In the genomic region with DNA sequence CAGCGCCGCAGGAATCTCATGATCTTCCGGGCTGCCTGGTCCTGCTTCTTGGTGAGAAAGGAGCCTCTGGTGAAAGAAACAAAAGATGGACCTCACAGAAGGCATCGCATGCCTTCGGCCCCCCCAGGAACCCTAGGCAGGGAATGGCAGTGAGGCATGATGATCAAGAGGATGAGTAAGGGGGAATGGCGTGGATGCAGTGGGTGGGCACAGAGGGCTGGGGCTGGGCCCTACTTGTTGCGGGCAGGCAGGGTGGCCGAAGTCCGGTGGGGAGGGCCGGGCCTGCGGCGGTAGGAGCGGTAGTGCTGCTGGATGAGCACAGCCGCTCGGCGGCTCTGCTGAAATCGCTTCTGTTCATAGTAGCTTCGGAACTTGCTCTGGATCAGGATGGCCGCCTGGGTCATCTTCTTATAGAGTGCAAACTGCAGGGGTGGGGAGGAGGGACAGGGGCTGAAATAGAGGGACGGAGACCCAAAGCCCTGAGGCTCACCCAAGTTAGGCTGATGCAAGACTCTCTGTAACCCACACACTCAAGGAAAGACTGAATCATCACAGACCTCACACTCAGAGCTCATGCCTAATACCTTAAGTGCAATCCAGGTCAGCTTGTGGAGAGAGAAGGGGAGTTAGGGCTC, we compare ENCODE assay signal across 8 cellular contexts. TPM values are rescaled to one million over a fixed set of nuclear protein-coding genes. Genes with fewer than 3 reads are reported as not detected.
DNase-seq lines count a peak whose midpoint lies in the region; ATAC-seq and TF ChIP-seq lines count a peak whose summit lies in the region.

No MANE protein-coding gene starts in this region.

- H3K9me3 Mint-ChIP-seq in Calu3 (ENCODE audit: low read depth, unreplicated experiment) = no peaks in the 10 kb centered on the region

- intact Hi-C loops in Calu3 (cut with micrococcal nuclease; ENCODE audit: unreplicated experiment) = no loop called here

- H3K27me3 Mint-ChIP-seq in Calu3 (ENCODE audit: unreplicated experiment) = no peaks in the 10 kb centered on the region

- CTCF ChIA-PET in Calu3 (lab: Charles Lee) = no interaction called here

- peaks cover 20% of the 10 kb centered on the region for H3K36me3 Mint-ChIP-seq in Calu3 (ENCODE audit: insufficient read depth, unreplicated experiment)

- peak; percentile 7 for ATAC-seq in esophagus mucosa

- no TSS peak for BruUV-seq in Calu3 (replicated peaks; lab: Mats Ljungman, UMichigan)

- no peaks in the 10 kb centered on the region for H3K4me1 Mint-ChIP-seq in Calu3 (ENCODE audit: low read depth, unreplicated experiment)

- in situ Hi-C loops in GM13976 (cut with MboI; ENCODE audit: low sequenced_read_pairs, unreplicated experiment) = no loop called here

- TF ChIP-seq CTCF in Calu3 (IDR thresholded peaks at IDR 0.05; ENCODE audit: unreplicated experiment) (no peak), GM13976 (IDR thresholded peaks at IDR 0.05; ENCODE audit: borderline replicate concordance, control extremely low read depth, extremely low read depth, insufficient read depth, missing control alignments) (no peak)

- no peak overlapping the region for H3K4me3 Mint-ChIP-seq in Calu3 (ENCODE audit: low read depth, unreplicated experiment)

- DNase-seq in activated T-cell treated with anti-CD3 and anti-CD28 coated beads for 48 hours (ENCODE audit: low read depth) (peak; percentile 41), SW480 (ENCODE audit: low spot score) (peak; percentile 88), renal cortical epithelial cell (ENCODE audit: low read depth) (peak; percentile 97), Calu3 (no peak), NCI-H524 (lab: John Stamatoyannopoulos, UW) (no peak), GM13976 (ENCODE audit: low spot score) (no peak)
- no peak for DNase-seq in activated T-cell treated with anti-CD3 and anti-CD28 coated beads, Interleukin-2, amount 50 U/mL, for 1 hour

- H3K27ac Mint-ChIP-seq in Calu3 (ENCODE audit: unreplicated experiment) = no peak overlapping the region

RNA-seq across cellular contexts. Expression of a gene that starts 1.4 kb away (rescaled TPM):
- 65.7 TPM for total RNA-seq in esophagus mucosa
- 45.7 and 66.5 TPM in 2 replicates for total RNA-seq in renal cortical epithelial cell
- total RNA-seq in Calu3 (2022) = 34.3 and 34.9 TPM in 2 replicates

RNA-seq across cellular contexts. Expression of a gene that starts 18.1 kb away (rescaled TPM):
- total RNA-seq in esophagus mucosa = 1.5 TPM
- 5.3 and 6.6 TPM in 2 replicates for total RNA-seq in renal cortical epithelial cell
- total RNA-seq in Calu3 (2022) = 12.3 and 12.9 TPM in 2 replicates

RNA-seq across cellular contexts. Expression of a gene that starts 18.4 kb away (rescaled TPM):
- total RNA-seq in esophagus mucosa (23.8 TPM), renal cortical epithelial cell (0.87 and 37.9 TPM in 2 replicates), Calu3 (2022) (21.4 and 32.3 TPM in 2 replicates)

RNA-seq across cellular contexts. Expression of a gene that starts 20.7 kb away (rescaled TPM):
- total RNA-seq in esophagus mucosa = 455 TPM
- 549 and 701 TPM in 2 replicates for total RNA-seq in renal cortical epithelial cell
- 580 and 605 TPM in 2 replicates for total RNA-seq in Calu3 (2022)

RNA-seq across cellular contexts. Expression of a gene that starts 28.3 kb away (rescaled TPM):
- total RNA-seq in esophagus mucosa (not detected), renal cortical epithelial cell (0.40 and 0.69 TPM in 2 replicates), Calu3 (2022) (0.54 TPM in 1 of 2 replicates, not detected in the other)

Comparison
In these comparisons a context has a peak if more than half of its experiments do, and no peak if none do; other contexts are left out.
1. DNase-seq: peak in activated T-cell treated with anti-CD3 and anti-CD28 coated beads for 48 hours (single experiment), SW480 (single experiment) and renal cortical epithelial cell (single experiment); none in activated T-cell treated with anti-CD3 and anti-CD28 coated beads, Interleukin-2, amount 50 U/mL, for 1 hour (single experiment), Calu3 (single experiment), NCI-H524 (0 of 2) and GM13976 (single experiment).